Comparison of ENCODE assay signal across 8 cellular contexts in genomic region chr12:2582631-2583616, GRCh38.
DNase-seq lines count a peak whose midpoint lies in the region; ATAC-seq lines count a peak whose summit lies in the region.

No MANE protein-coding gene starts in this region.

- intact Hi-C loops in left ventricle myocardium superior (cut with micrococcal nuclease) = no loop called here

- in situ Hi-C loops in SK-MEL-5 (cut with HindIII; ENCODE audit: low pct_unique_long_range_greater_than_20kb, low sequenced_read_pairs) = no loop called here

- peak overlapping the region; percentile 69 for H3K27ac ChIP-seq in rectal smooth muscle tissue (ENCODE audit: low read depth, low read length)

- DNase-seq in COLO829 (ENCODE audit: low spot score) = peak; percentile 24
- peak; percentile 7 for DNase-seq in HS-27A (ENCODE audit: low read depth)
- DNase-seq in SK-MEL-5 (ENCODE audit: low read depth, low spot score) = peak; percentile 45
- DNase-seq in amniotic stem cell (lab: John Stamatoyannopoulos, UW) = peak; percentile 2
- peak; percentile 90 for DNase-seq in left ventricle myocardium superior

- no peak overlapping the region for H3K9ac ChIP-seq in rectal smooth muscle tissue (ENCODE audit: low read length)

- H3K27me3 ChIP-seq in rectal smooth muscle tissue (ENCODE audit: control insufficient read depth, insufficient read depth, low read length) = no peaks in the 10 kb centered on the region

- H3K36me3 ChIP-seq in rectal smooth muscle tissue (ENCODE audit: control insufficient read depth, insufficient read depth, low read length) = no peaks in the 10 kb centered on the region

- H3K4me1 ChIP-seq in rectal smooth muscle tissue (ENCODE audit: control insufficient read depth, insufficient read depth, low read length) = peaks cover 3% of the 10 kb centered on the region

- peak; percentile 89 for ATAC-seq in left ventricle myocardium superior
- no peak for ATAC-seq in GM21619 (IDR thresholded peaks at IDR 0.05; ENCODE audit: unreplicated experiment)
- no peak for ATAC-seq in HG02678 (IDR thresholded peaks at IDR 0.05; ENCODE audit: unreplicated experiment)

- no peak overlapping the region for H3K4me3 ChIP-seq in rectal smooth muscle tissue (ENCODE audit: low read length)

Comparison
In these comparisons a context has a peak if more than half of its experiments do, and no peak if none do; other contexts are left out.
1. DNase-seq: peak in every context shown above with its lines; median percentile 90 in left ventricle myocardium superior; 45 in SK-MEL-5; 24 in COLO829; 7 in HS-27A; 2 in amniotic stem cell.